ENCODE assay signal across 8 cellular contexts in the genomic region with DNA sequence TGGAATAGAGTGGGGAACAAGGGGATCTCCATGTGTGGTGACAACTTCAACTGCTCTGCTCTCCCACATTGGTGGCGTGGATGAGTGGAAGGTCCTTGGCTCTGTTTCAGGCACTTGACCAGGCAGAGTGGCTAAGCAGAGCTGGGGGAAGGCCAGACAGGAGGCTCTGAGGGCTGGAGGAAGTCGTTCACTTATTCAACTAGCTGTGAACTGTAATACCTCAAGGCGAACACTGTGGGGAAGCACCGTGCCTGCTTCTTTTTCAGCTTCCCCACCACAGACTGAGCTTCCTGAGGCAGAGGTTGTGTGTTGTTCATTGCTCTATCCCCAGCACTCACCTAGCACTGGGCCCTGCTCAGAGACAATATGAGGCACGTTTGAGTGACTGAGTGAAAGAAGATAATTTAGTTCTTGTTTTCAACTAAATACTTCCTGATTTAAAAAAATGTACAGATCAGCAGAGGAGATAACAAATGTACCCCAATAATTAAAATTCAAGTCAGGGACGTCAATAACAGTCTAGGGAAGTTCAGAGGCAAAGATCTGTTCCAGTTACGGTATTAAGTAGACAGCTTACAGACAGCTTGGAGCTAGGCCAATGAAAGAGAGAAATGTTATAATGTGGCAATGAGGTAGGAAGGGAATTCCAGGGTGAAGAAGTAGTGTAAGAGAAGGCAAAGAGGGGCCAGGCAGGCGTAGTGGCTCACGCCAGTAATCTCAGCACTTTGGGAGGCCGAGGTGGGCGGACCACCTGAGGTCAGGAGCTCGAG. TPM values are rescaled to one million over a fixed set of nuclear protein-coding genes. Genes with fewer than 3 reads are reported as not detected.
DNase-seq lines count a peak whose midpoint lies in the region; ATAC-seq and TF ChIP-seq lines count a peak whose summit lies in the region.

No MANE protein-coding gene starts in this region.

- POLR2A ChIA-PET in T-cell (lab: Charles Lee), result interaction anchor here in 1 of 2 donors (1.3 kb wide), 1 partner anchor 149 kb away, joined by 5 read pairs; no protein-coding TSS in a partner anchor

- no peak for TF ChIP-seq EP300 in sigmoid colon (IDR thresholded peaks at IDR 0.05)

- CTCF ChIA-PET in T-cell (lab: Charles Lee), result interaction anchor here (0.6 to 6.8 kb wide), 16 partner anchors 21 to 1954 kb away, joined by 3 to 184 read pairs (median 4); partner anchors contain the start of gene MYO18A (in 1 of the 2)

- no peak for TF ChIP-seq POLR2A in sigmoid colon (IDR thresholded peaks at IDR 0.05)

- H3K4me3 Mint-ChIP-seq in CD4-positive, CD25-positive, alpha-beta regulatory T cell, result peak overlapping the region; percentile 39 to 81 (median 72)
- no peak overlapping the region for H3K4me3 Mint-ChIP-seq in T-cell

- no peaks in the 10 kb centered on the region for H3K9me3 Mint-ChIP-seq in CD4-positive, CD25-positive, alpha-beta regulatory T cell
- no peaks in the 10 kb centered on the region for H3K9me3 Mint-ChIP-seq in T-cell

- intact Hi-C loops in left cardiac atrium (cut with DNase I), result loop anchor here in 1 of 2 donors (5.0 kb wide), 1 partner anchor 147 kb away; the partner anchor contains the start of gene NUFIP2
- intact Hi-C loops in sigmoid colon (cut with DNase I), result no loop called here

- H3K36me3 ChIP-seq in CD4-positive, CD25-positive, alpha-beta regulatory T cell (ENCODE audit: control insufficient read depth, insufficient read depth, low read length), result no peaks in the 10 kb centered on the region
- no peaks in the 10 kb centered on the region for H3K36me3 ChIP-seq in sigmoid colon

- 51 to 55% methylated on average over 12 of the region's 12 CpGs for WGBS in sigmoid colon, 2 donors

- H3K4me3 ChIP-seq in CD4-positive, CD25-positive, alpha-beta regulatory T cell (ENCODE audit: low read depth, low read length), result peak overlapping the region; percentile 32
- H3K4me3 ChIP-seq in sigmoid colon, result no peak overlapping the region

- TF ChIP-seq CTCF in sigmoid colon (IDR thresholded peaks at IDR 0.05), result peak; percentile 60 to 65 (median 63)

- no peaks in the 10 kb centered on the region for H3K27me3 Mint-ChIP-seq in CD4-positive, CD25-positive, alpha-beta regulatory T cell
- no peaks in the 10 kb centered on the region for H3K27me3 Mint-ChIP-seq in T-cell

- peaks cover 52% of the 10 kb centered on the region for H3K4me1 ChIP-seq in CD4-positive, CD25-positive, alpha-beta regulatory T cell (ENCODE audit: control insufficient read depth, insufficient read depth, low read length, poor library complexity, severe bottlenecking)
- H3K4me1 ChIP-seq in sigmoid colon, result peaks cover 0 to 42% (median 28%) of the 10 kb centered on the region in 4 donors

- peak; percentile 49 to 89 (median 76) for DNase-seq in CD4-positive, CD25-positive, alpha-beta regulatory T cell
- DNase-seq in NCI-H1105 (lab: John Stamatoyannopoulos, UW) (peak; percentile 41), T-cell (peak; percentile 36 to 76 (median 66)), left cardiac atrium (peak; percentile 76), sigmoid colon (peak; percentile 87)
- peak; percentile 21 for DNase-seq in activated naive CD8-positive, alpha-beta T cell treated with anti-CD3 and anti-CD28 coated beads, Interleukin-2, amount 50 U/mL, for 16 hours (ENCODE audit: low read depth, low spot score)

- peak overlapping the region; percentile 2 to 89 (median 67) for H3K27ac Mint-ChIP-seq in CD4-positive, CD25-positive, alpha-beta regulatory T cell
- peak overlapping the region; percentile 91 to 94 for H3K27ac Mint-ChIP-seq in T-cell

- peak; percentile 62 to 63 for ATAC-seq in CD4-positive, CD25-positive, alpha-beta regulatory T cell (ENCODE audit: low read depth in 2 of 2)
- peak; percentile 41 for ATAC-seq in GM21576 (IDR thresholded peaks at IDR 0.05; ENCODE audit: unreplicated experiment)
- ATAC-seq in T-cell (replicated peaks in 1 of 4), result peak; percentile 52 to 70 (median 60)
- peak; percentile 21 to 46 for ATAC-seq in left cardiac atrium
- ATAC-seq in GM21526 (IDR thresholded peaks at IDR 0.05; ENCODE audit: low FRiP score, unreplicated experiment), result no peak

- H3K27me3 ChIP-seq in CD4-positive, CD25-positive, alpha-beta regulatory T cell (ENCODE audit: control insufficient read depth, insufficient read depth, low read length), result no peaks in the 10 kb centered on the region
- H3K27me3 ChIP-seq in sigmoid colon, result no peaks in the 10 kb centered on the region

- no peaks in the 10 kb centered on the region for H3K36me3 Mint-ChIP-seq in CD4-positive, CD25-positive, alpha-beta regulatory T cell
- no peaks in the 10 kb centered on the region for H3K36me3 Mint-ChIP-seq in T-cell

- peak overlapping the region; percentile 54 for H3K27ac ChIP-seq in CD4-positive, CD25-positive, alpha-beta regulatory T cell (ENCODE audit: insufficient read depth, low read length, poor library complexity, severe bottlenecking)
- H3K27ac ChIP-seq in sigmoid colon, result peak overlapping the region; percentile 11 to 53 (median 34)

- no peaks in the 10 kb centered on the region for H3K9me3 ChIP-seq in CD4-positive, CD25-positive, alpha-beta regulatory T cell (ENCODE audit: control insufficient read depth in 2 of 2, low read length in 2 of 2)
- H3K9me3 ChIP-seq in sigmoid colon, result no peaks in the 10 kb centered on the region

- H3K4me1 Mint-ChIP-seq in CD4-positive, CD25-positive, alpha-beta regulatory T cell, result peaks cover 15 to 59% (median 30%) of the 10 kb centered on the region in 4 donors
- H3K4me1 Mint-ChIP-seq in T-cell, result peaks cover 63 to 71% (median 65%) of the 10 kb centered on the region in 3 donors

RNA-seq across cellular contexts. Expression of gene MYO18A, which starts 34.7 kb away (rescaled TPM):
- total RNA-seq in CD4-positive, CD25-positive, alpha-beta regulatory T cell, result 193 TPM
- polyA plus RNA-seq in CD4-positive, CD25-positive, alpha-beta regulatory T cell, result 10 to 100 TPM; 16.8 to 22.6 (median 20.2) TPM
- total RNA-seq in T-cell, result 100 to 1,000 TPM; 119 to 151 (median 145) TPM
- 100 to 1,000 TPM; 179 to 190 TPM for total RNA-seq in left cardiac atrium
- total RNA-seq in sigmoid colon, result 10 to 100 TPM; 28.2 to 90.3 (median 53.4) TPM
- polyA plus RNA-seq in sigmoid colon, result 10 to 100 TPM; 24.0 to 92.6 (median 39.8) TPM

Comparison
In these comparisons a context has a peak if more than half of its experiments do, and no peak if none do; other contexts are left out.
1. DNase-seq: peak in every context shown above with its lines; median percentile 87 in sigmoid colon; 76 in CD4-positive, CD25-positive, alpha-beta regulatory T cell; 76 in left cardiac atrium; 66 in T-cell; 41 in NCI-H1105; 21 in activated naive CD8-positive, alpha-beta T cell treated with anti-CD3 and anti-CD28 coated beads, Interleukin-2, amount 50 U/mL, for 16 hours.
2. H3K4me3 Mint-ChIP-seq: peak in CD4-positive, CD25-positive, alpha-beta regulatory T cell (4 of 4); none in T-cell (0 of 3).